14 cellular contexts compared by ENCODE assay signal in the genomic region with DNA sequence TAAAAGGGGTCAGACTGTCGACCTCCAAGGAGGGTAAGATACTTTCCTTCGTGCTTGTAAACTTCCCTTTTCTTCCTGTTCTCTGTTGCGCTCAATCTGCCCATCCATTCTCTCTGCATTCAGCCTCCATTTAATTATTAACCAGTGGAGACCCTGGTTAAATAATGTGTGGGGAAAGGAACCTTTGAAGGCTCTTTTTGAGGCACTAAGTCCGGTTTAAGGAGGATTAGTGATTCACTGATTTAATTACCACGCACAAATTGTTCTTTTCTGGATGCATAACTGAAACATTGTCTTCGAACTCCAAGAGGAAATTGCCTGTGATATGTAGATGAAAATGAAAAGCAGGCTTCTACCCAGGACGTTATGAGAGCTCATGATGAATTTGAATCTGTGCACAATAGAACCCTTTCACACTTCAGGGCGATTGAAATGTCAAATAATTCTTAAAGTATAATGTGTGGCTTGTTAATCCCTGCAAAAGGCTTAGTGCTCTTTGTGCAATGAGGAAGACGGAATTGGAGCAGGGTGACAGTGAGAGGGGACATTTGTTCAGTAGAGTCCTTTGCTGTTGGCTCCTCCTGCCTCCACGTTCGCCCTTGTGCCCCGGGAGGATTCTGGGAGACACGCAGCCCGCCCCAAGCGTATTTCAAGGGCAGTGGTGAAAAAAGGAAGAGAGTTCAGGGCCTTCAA.
"Had no signal": no experiment of that assay in that cellular context is flagged by ENCODE, and none has a peak within 500 bp of the region (broad histone marks: within the 10 kb centered on the region; RNA-seq: fewer than 3 reads in every experiment).

No MANE protein-coding gene starts in this region.

- H3K27ac Mint-ChIP-seq: activated CD4-positive, alpha-beta memory T cell treated with anti-CD3 and anti-CD28 coated beads, Interleukin-2, amount 10 ng/mL, durations not matched to agents 7 days and 5 days; activated naive CD8-positive, alpha-beta T cell treated with anti-CD3 and anti-CD28 coated beads, Interleukin-2, amount 50 U/mL, for 24 hours; activated T-cell treated with anti-CD3 and anti-CD28 coated beads, Interleukin-2, amount 50 U/mL, for 72 hours had no signal

- H3K9me3 ChIP-seq: ascending aorta, gastroesophageal sphincter, prostate gland, suprapubic skin had no signal

- H3K4me3 ChIP-seq: ascending aorta, gastroesophageal sphincter, prostate gland, suprapubic skin, upper lobe of left lung had no signal

- H3K4me1 Mint-ChIP-seq: activated naive CD8-positive, alpha-beta T cell treated with anti-CD3 and anti-CD28 coated beads, Interleukin-2, amount 50 U/mL, for 24 hours had no signal

- H3K4me1 ChIP-seq: ascending aorta, gastroesophageal sphincter, prostate gland, suprapubic skin, upper lobe of left lung had no signal

- H3K27me3 ChIP-seq: ascending aorta, upper lobe of left lung had no signal

- ATAC-seq: activated naive CD8-positive, alpha-beta T cell treated with anti-CD3 and anti-CD28 coated beads, Interleukin-2, amount 50 U/mL, for 24 hours; activated T-cell treated with anti-CD3 and anti-CD28 coated beads, Interleukin-2, amount 50 U/mL, for 72 hours; gastroesophageal sphincter; left ventricle myocardium superior; stimulated activated naive CD8-positive, alpha-beta T cell treated with anti-CD3 and anti-CD28 coated beads, Interleukin-15, Interleukin-2, amounts not matched to agents 100 U/mL and 50 U/mL, for 24 hours had no signal

- H3K27me3 Mint-ChIP-seq: activated naive CD8-positive, alpha-beta T cell treated with anti-CD3 and anti-CD28 coated beads, Interleukin-2, amount 50 U/mL, for 24 hours had no signal

- H3K4me3 Mint-ChIP-seq: activated CD4-positive, alpha-beta memory T cell treated with anti-CD3 and anti-CD28 coated beads, Interleukin-2, amount 10 ng/mL, durations not matched to agents 7 days and 5 days; activated naive CD8-positive, alpha-beta T cell treated with anti-CD3 and anti-CD28 coated beads, Interleukin-2, amount 50 U/mL, for 24 hours; activated T-cell treated with anti-CD3 and anti-CD28 coated beads, Interleukin-2, amount 50 U/mL, for 72 hours had no signal

- DNase-seq: activated CD4-positive, alpha-beta memory T cell treated with anti-CD3 and anti-CD28 coated beads, Interleukin-2, amount 10 ng/mL, durations not matched to agents 7 days and 5 days; activated CD4-positive, alpha-beta T cell treated with anti-CD3 and anti-CD28 coated beads for 1 hour; activated naive CD8-positive, alpha-beta T cell treated with anti-CD3 and anti-CD28 coated beads, Interleukin-2, amount 50 U/mL, for 24 hours; activated T-cell treated with anti-CD3 and anti-CD28 coated beads, Interleukin-2, amount 50 U/mL, for 72 hours; kidney; left ventricle myocardium superior; stimulated activated CD4-positive, alpha-beta T cell treated with anti-CD3 and anti-CD28 coated beads, Interleukin-2, amount 100 ng/mL, for 48 hours; stimulated activated naive CD8-positive, alpha-beta T cell treated with anti-CD3 and anti-CD28 coated beads, Interleukin-15, Interleukin-2, amounts not matched to agents 100 U/mL and 50 U/mL, for 24 hours; T-helper 9 cell; upper lobe of left lung had no signal

- H3K36me3 ChIP-seq: ascending aorta, gastroesophageal sphincter, prostate gland, suprapubic skin, upper lobe of left lung had no signal
